Comparison of ENCODE assay signal across 1 cellular context in the genomic region with DNA sequence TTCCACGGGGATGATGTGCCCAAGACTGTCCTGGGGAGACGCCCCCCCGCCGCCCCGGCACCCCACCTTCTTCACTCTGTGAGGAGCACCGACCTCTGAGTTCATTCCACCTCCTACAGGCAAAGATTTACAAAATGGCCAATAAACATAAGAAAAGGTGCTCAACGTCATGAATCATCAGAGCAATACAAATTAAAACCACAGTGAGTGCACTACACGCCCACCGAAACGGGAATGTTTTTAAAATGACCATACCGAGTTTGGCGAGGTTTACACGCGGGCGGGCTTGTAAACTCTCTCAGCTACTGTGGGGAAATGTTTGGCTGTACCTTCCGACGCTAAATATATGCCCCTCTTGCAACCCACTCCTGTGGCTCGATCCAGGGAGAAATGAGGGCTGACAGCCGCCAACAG.
TF ChIP-seq lines count a peak whose summit lies in the region.

No MANE protein-coding gene starts in this region.

TF ChIP-seq in WTC11, 78 proteins besides CTCF, POLR2A, EP300 and RAD21:
- TF ChIP-seq, protein P1, sequence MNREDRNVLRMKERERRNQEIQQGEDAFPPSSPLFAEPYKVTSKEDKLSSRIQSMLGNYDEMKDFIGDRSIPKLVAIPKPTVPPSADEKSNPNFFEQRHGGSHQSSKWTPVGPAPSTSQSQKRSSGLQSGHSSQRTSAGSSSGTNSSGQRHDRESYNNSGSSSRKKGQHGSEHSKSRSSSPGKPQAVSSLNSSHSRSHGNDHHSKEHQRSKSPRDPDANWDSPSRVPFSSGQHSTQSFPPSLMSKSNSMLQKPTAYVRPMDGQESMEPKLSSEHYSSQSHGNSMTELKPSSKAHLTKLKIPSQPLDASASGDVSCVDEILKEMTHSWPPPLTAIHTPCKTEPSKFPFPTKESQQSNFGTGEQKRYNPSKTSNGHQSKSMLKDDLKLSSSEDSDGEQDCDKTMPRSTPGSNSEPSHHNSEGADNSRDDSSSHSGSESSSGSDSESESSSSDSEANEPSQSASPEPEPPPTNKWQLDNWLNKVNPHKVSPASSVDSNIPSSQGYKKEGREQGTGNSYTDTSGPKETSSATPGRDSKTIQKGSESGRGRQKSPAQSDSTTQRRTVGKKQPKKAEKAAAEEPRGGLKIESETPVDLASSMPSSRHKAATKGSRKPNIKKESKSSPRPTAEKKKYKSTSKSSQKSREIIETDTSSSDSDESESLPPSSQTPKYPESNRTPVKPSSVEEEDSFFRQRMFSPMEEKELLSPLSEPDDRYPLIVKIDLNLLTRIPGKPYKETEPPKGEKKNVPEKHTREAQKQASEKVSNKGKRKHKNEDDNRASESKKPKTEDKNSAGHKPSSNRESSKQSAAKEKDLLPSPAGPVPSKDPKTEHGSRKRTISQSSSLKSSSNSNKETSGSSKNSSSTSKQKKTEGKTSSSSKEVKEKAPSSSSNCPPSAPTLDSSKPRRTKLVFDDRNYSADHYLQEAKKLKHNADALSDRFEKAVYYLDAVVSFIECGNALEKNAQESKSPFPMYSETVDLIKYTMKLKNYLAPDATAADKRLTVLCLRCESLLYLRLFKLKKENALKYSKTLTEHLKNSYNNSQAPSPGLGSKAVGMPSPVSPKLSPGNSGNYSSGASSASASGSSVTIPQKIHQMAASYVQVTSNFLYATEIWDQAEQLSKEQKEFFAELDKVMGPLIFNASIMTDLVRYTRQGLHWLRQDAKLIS (CRISPR knock-in tag; IDR thresholded peaks at IDR 0.05; ENCODE audit: borderline replicate concordance), result no peak
- TF ChIP-seq FOXP1 (CRISPR knock-in tag; IDR thresholded peaks at IDR 0.05; ENCODE audit: borderline replicate concordance) (no peak), ZNF232 (CRISPR knock-in tag; IDR thresholded peaks at IDR 0.05) (no peak), RELA (CRISPR knock-in tag; IDR thresholded peaks at IDR 0.05; ENCODE audit: borderline replicate concordance) (no peak), TCF7 (CRISPR knock-in tag; IDR thresholded peaks at IDR 0.05; ENCODE audit: low read depth) (no peak), ELF4 (CRISPR knock-in tag; IDR thresholded peaks at IDR 0.05; ENCODE audit: low read depth) (no peak), ATF1 (CRISPR knock-in tag; IDR thresholded peaks at IDR 0.05) (no peak), CREB1 (CRISPR knock-in tag; IDR thresholded peaks at IDR 0.05) (no peak), JAZF1 (CRISPR knock-in tag; IDR thresholded peaks at IDR 0.05) (no peak), RORB (CRISPR knock-in tag; IDR thresholded peaks at IDR 0.05) (no peak), FOXK1 (CRISPR knock-in tag; IDR thresholded peaks at IDR 0.05) (no peak), NFYB (CRISPR knock-in tag; conservative IDR thresholded peaks at IDR 0.05; ENCODE audit: low read depth) (no peak), CBFB (CRISPR knock-in tag; IDR thresholded peaks at IDR 0.05; ENCODE audit: low read depth) (no peak)
- TF ChIP-seq, protein P2, sequence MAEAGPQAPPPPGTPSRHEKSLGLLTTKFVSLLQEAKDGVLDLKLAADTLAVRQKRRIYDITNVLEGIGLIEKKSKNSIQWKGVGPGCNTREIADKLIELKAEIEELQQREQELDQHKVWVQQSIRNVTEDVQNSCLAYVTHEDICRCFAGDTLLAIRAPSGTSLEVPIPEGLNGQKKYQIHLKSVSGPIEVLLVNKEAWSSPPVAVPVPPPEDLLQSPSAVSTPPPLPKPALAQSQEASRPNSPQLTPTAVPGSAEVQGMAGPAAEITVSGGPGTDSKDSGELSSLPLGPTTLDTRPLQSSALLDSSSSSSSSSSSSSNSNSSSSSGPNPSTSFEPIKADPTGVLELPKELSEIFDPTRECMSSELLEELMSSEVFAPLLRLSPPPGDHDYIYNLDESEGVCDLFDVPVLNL (CRISPR knock-in tag; IDR thresholded peaks at IDR 0.05; ENCODE audit: borderline replicate concordance, low read depth), result no peak
- TF ChIP-seq, protein P3, sequence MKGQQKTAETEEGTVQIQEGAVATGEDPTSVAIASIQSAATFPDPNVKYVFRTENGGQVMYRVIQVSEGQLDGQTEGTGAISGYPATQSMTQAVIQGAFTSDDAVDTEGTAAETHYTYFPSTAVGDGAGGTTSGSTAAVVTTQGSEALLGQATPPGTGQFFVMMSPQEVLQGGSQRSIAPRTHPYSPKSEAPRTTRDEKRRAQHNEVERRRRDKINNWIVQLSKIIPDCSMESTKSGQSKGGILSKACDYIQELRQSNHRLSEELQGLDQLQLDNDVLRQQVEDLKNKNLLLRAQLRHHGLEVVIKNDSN (CRISPR knock-in tag; IDR thresholded peaks at IDR 0.05), result no peak
- TF ChIP-seq, protein P4, sequence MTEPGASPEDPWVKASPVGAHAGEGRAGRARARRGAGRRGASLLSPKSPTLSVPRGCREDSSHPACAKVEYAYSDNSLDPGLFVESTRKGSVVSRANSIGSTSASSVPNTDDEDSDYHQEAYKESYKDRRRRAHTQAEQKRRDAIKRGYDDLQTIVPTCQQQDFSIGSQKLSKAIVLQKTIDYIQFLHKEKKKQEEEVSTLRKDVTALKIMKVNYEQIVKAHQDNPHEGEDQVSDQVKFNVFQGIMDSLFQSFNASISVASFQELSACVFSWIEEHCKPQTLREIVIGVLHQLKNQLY (CRISPR knock-in tag; IDR thresholded peaks at IDR 0.05), result no peak
- TF ChIP-seq, protein P5, sequence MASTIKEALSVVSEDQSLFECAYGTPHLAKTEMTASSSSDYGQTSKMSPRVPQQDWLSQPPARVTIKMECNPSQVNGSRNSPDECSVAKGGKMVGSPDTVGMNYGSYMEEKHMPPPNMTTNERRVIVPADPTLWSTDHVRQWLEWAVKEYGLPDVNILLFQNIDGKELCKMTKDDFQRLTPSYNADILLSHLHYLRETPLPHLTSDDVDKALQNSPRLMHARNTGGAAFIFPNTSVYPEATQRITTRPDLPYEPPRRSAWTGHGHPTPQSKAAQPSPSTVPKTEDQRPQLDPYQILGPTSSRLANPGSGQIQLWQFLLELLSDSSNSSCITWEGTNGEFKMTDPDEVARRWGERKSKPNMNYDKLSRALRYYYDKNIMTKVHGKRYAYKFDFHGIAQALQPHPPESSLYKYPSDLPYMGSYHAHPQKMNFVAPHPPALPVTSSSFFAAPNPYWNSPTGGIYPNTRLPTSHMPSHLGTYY (CRISPR knock-in tag; IDR thresholded peaks at IDR 0.05), result no peak
- TF ChIP-seq, protein P6, sequence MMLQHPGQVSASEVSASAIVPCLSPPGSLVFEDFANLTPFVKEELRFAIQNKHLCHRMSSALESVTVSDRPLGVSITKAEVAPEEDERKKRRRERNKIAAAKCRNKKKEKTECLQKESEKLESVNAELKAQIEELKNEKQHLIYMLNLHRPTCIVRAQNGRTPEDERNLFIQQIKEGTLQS (CRISPR knock-in tag; conservative IDR thresholded peaks at IDR 0.05), result no peak
- TF ChIP-seq, protein P7, sequence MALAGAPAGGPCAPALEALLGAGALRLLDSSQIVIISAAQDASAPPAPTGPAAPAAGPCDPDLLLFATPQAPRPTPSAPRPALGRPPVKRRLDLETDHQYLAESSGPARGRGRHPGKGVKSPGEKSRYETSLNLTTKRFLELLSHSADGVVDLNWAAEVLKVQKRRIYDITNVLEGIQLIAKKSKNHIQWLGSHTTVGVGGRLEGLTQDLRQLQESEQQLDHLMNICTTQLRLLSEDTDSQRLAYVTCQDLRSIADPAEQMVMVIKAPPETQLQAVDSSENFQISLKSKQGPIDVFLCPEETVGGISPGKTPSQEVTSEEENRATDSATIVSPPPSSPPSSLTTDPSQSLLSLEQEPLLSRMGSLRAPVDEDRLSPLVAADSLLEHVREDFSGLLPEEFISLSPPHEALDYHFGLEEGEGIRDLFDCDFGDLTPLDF (CRISPR knock-in tag; IDR thresholded peaks at IDR 0.05), result no peak
- TF ChIP-seq, protein P8, sequence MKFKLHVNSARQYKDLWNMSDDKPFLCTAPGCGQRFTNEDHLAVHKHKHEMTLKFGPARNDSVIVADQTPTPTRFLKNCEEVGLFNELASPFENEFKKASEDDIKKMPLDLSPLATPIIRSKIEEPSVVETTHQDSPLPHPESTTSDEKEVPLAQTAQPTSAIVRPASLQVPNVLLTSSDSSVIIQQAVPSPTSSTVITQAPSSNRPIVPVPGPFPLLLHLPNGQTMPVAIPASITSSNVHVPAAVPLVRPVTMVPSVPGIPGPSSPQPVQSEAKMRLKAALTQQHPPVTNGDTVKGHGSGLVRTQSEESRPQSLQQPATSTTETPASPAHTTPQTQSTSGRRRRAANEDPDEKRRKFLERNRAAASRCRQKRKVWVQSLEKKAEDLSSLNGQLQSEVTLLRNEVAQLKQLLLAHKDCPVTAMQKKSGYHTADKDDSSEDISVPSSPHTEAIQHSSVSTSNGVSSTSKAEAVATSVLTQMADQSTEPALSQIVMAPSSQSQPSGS (CRISPR knock-in tag; IDR thresholded peaks at IDR 0.05; ENCODE audit: borderline replicate concordance, low read depth), result no peak
TF ChIP-seq in WTC11: peak in this region for 0.
